Comparison of ENCODE assay signal across 24 cellular contexts in the genomic region with DNA sequence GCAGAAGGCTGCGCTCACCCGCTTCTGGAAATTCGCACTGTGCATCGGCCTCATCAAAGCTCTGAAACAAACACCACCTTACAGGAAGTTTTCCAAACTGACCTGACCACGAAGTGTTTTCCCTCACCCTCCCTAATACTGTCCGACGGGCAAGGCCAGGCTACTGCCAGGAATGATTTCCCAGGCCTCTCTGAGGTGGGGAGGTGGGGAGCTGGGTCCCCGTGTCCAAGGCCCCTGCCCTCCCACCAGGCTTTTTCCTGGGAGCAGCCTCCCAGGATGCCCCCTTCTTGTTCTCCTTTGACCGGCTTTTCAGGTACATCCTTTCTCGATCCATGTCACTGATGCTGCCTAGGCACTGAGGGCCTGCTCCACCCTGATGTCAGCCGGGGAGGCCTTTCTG. TPM values are rescaled to one million over a fixed set of nuclear protein-coding genes. Genes with fewer than 3 reads are reported as not detected.
DNase-seq lines count a peak whose midpoint lies in the region; ATAC-seq, FAIRE-seq and TF ChIP-seq lines count a peak whose summit lies in the region.
"Had no signal": no experiment of that assay in that cellular context is flagged by ENCODE, and none has a peak within 500 bp of the region (broad histone marks: within the 10 kb centered on the region; RNA-seq: fewer than 3 reads in every experiment).

No MANE protein-coding gene starts in this region.

- H3K4me1 ChIP-seq in osteoblast (ENCODE audit: insufficient read depth, low read length) (no peaks in the 10 kb centered on the region), aorta (ENCODE audit: control insufficient read depth in 1 of 2, insufficient read depth in 2 of 2, low read length in 2 of 2) (no peaks in the 10 kb centered on the region), kidney (ENCODE audit: control insufficient read depth in 1 of 2, insufficient read depth in 1 of 2, low read depth in 1 of 2, low read length in 2 of 2) (no peaks in the 10 kb centered on the region)
- H3K4me1 ChIP-seq: Caco-2 had no signal

- DNase-seq in WERI-Rb-1 (no peak), bronchial epithelial cell (ENCODE audit: low read depth) (no peak), nephron progenitor cell (no peak), osteoblast (ENCODE audit: insufficient read length, low spot score, missing footprints) (peak; percentile 58), aorta (no peak), HPDE6-E6E7 (ENCODE audit: extremely low spot score) (no peak), kidney (no peak)
- DNase-seq: C1 segment of cervical spinal cord; Caco-2; CD4-positive, CD25-positive, alpha-beta regulatory T cell; CD8-positive, alpha-beta T cell; DMS153; DND-41; GM23248; H7 had no signal

- H3K27ac ChIP-seq in WERI-Rb-1, result peak overlapping the region; percentile 69
- H3K27ac ChIP-seq in osteoblast (ENCODE audit: low read depth, low read length), result no peak overlapping the region
- H3K27ac ChIP-seq in aorta (ENCODE audit: low read depth in 1 of 2, low read length in 2 of 2), result no peak overlapping the region
- no peak overlapping the region for H3K27ac ChIP-seq in kidney (ENCODE audit: low read depth in 2 of 2, low read length in 2 of 2)
- H3K27ac ChIP-seq: GM23248 had no signal

- no peak for ATAC-seq in aorta (ENCODE audit: low FRiP score)
- ATAC-seq in GM19035 (IDR thresholded peaks at IDR 0.05; ENCODE audit: unreplicated experiment), result no peak
- ATAC-seq: CD8-positive, alpha-beta T cell; HCT116 had no signal

- TF ChIP-seq CTCF in WERI-Rb-1 (IDR thresholded peaks at IDR 0.05; ENCODE audit: low read depth, low read length) (no peak), bronchial epithelial cell (IDR thresholded peaks at IDR 0.05; ENCODE audit: insufficient read depth, low read length, severe bottlenecking) (no peak), nephron progenitor cell (IDR thresholded peaks at IDR 0.05) (no peak), osteoblast (IDR thresholded peaks at IDR 0.05; ENCODE audit: extremely low read depth, low read depth, low read length) (no peak), kidney (IDR thresholded peaks at IDR 0.05; ENCODE audit: borderline replicate concordance, extremely low read depth, insufficient read depth) (no peak)

- H3K27me3 ChIP-seq in WERI-Rb-1 (ENCODE audit: insufficient read depth, low read depth, severe bottlenecking) (no peaks in the 10 kb centered on the region), bronchial epithelial cell (ENCODE audit: control insufficient read depth, insufficient read depth, low read length) (peaks cover 5% of the 10 kb centered on the region), osteoblast (ENCODE audit: insufficient read depth, low read length) (peaks cover 11% of the 10 kb centered on the region), aorta (ENCODE audit: control insufficient read depth in 1 of 2, insufficient read depth in 2 of 2, low read length in 1 of 2) (no peaks in the 10 kb centered on the region)

- H3K4me3 ChIP-seq in WERI-Rb-1 (ENCODE audit: low read depth, low read length) (no peak overlapping the region), bronchial epithelial cell (ENCODE audit: low read depth, low read length) (no peak overlapping the region), osteoblast (ENCODE audit: insufficient read depth, low read length) (no peak overlapping the region), aorta (ENCODE audit: low read length in 2 of 2) (no peak overlapping the region), kidney (ENCODE audit: low read length in 2 of 2) (no peak overlapping the region)
- H3K4me3 ChIP-seq: GM23248 had no signal

- H3K9me3 Mint-ChIP-seq in nephron progenitor cell, result peaks cover 3% of the 10 kb centered on the region
- H3K9me3 Mint-ChIP-seq: CD8-positive, alpha-beta T cell had no signal

- peaks cover 14% of the 10 kb centered on the region for H3K27me3 Mint-ChIP-seq in nephron progenitor cell (ENCODE audit: low read depth, poor library complexity)

- no peaks in the 10 kb centered on the region for H3K36me3 Mint-ChIP-seq in nephron progenitor cell (ENCODE audit: low read depth)
- H3K36me3 Mint-ChIP-seq: CD4-positive, CD25-positive, alpha-beta regulatory T cell; CD8-positive, alpha-beta T cell had no signal

- H3K9ac ChIP-seq in kidney (ENCODE audit: low read length in 2 of 2), result no peak overlapping the region
- H3K9ac ChIP-seq: GM23248 had no signal

- H4K20me1 ChIP-seq in osteoblast (ENCODE audit: insufficient read depth, low read length), result no peaks in the 10 kb centered on the region

- H3K4me3 Mint-ChIP-seq in nephron progenitor cell, result no peak overlapping the region
- H3K4me3 Mint-ChIP-seq: CD4-positive, CD25-positive, alpha-beta regulatory T cell; CD8-positive, alpha-beta T cell had no signal

- H3K9me3 ChIP-seq in WERI-Rb-1 (ENCODE audit: severe bottlenecking) (no peaks in the 10 kb centered on the region), osteoblast (ENCODE audit: low read depth, low read length) (no peaks in the 10 kb centered on the region), aorta (ENCODE audit: control insufficient read depth, low read length) (no peaks in the 10 kb centered on the region), kidney (ENCODE audit: control insufficient read depth in 1 of 2, low read length in 2 of 2) (no peaks in the 10 kb centered on the region)
- H3K9me3 ChIP-seq: Caco-2 had no signal

- peaks cover 29% of the 10 kb centered on the region for H3K4me1 Mint-ChIP-seq in nephron progenitor cell
- H3K4me1 Mint-ChIP-seq: CD4-positive, CD25-positive, alpha-beta regulatory T cell had no signal

- 83 to 86% methylated on average over 11 of the region's 11 CpGs for WGBS in aorta, 2 donors

- intact Hi-C loops in aorta (cut with DNase I) (no loop called here), kidney (cut with DNase I) (no loop called here)

- H3K27ac Mint-ChIP-seq in nephron progenitor cell, result peak overlapping the region; percentile 41
- H3K27ac Mint-ChIP-seq: CD8-positive, alpha-beta T cell had no signal

- H3K36me3 ChIP-seq in WERI-Rb-1, result no peaks in the 10 kb centered on the region
- H3K36me3 ChIP-seq in bronchial epithelial cell (ENCODE audit: control insufficient read depth, insufficient read depth, low read length), result no peaks in the 10 kb centered on the region
- no peaks in the 10 kb centered on the region for H3K36me3 ChIP-seq in osteoblast (ENCODE audit: insufficient read depth, low read length)
- H3K36me3 ChIP-seq in aorta (ENCODE audit: control insufficient read depth in 1 of 2, insufficient read depth in 2 of 2, low read length in 1 of 2), result no peaks in the 10 kb centered on the region
- H3K36me3 ChIP-seq in kidney (ENCODE audit: control insufficient read depth in 1 of 2, insufficient read depth in 2 of 2, low read length in 2 of 2), result no peaks in the 10 kb centered on the region

- no peaks in the 10 kb centered on the region for H3K79me2 ChIP-seq in osteoblast (ENCODE audit: insufficient read depth, low read length)

- H2AFZ ChIP-seq in osteoblast (ENCODE audit: low read length), result no peak overlapping the region
- H2AFZ ChIP-seq: GM23248 had no signal

- no peak overlapping the region for H3K4me2 ChIP-seq in osteoblast (ENCODE audit: insufficient read depth, low read length)

- FAIRE-seq in bronchial epithelial cell (lab: Jason Lieb, UNC) (peak; percentile 75), kidney (lab: Jason Lieb, UNC) (no peak)
- FAIRE-seq: G401.6, GM12892, GM19239, H1 had no signal

RNA-seq across cellular contexts. Expression of a gene that starts 25.0 kb away (rescaled TPM):
- total RNA-seq in bronchial epithelial cell (0.26 and 1.0 TPM in 2 replicates), osteoblast (not detected in 2 replicates), aorta (under 1 TPM in 1 of 2 donors, not detected in 1; 0.06 TPM), kidney (0.19 TPM)
- polyA plus RNA-seq in aorta (under 1 TPM; 0.08 to 0.25 TPM), kidney (ENCODE audit: insufficient read depth, low read depth, low replicate concordance) (not detected)
- total RNA-seq: A172; A673; CD4-positive, CD25-positive, alpha-beta regulatory T cell; CD8-positive, alpha-beta T cell; GM23248 had no signal
- polyA plus RNA-seq: BJ; CD4-positive, CD25-positive, alpha-beta regulatory T cell; GM23248 had no signal
